Comparison of ENCODE assay signal across 1 cellular context in the genomic region with DNA sequence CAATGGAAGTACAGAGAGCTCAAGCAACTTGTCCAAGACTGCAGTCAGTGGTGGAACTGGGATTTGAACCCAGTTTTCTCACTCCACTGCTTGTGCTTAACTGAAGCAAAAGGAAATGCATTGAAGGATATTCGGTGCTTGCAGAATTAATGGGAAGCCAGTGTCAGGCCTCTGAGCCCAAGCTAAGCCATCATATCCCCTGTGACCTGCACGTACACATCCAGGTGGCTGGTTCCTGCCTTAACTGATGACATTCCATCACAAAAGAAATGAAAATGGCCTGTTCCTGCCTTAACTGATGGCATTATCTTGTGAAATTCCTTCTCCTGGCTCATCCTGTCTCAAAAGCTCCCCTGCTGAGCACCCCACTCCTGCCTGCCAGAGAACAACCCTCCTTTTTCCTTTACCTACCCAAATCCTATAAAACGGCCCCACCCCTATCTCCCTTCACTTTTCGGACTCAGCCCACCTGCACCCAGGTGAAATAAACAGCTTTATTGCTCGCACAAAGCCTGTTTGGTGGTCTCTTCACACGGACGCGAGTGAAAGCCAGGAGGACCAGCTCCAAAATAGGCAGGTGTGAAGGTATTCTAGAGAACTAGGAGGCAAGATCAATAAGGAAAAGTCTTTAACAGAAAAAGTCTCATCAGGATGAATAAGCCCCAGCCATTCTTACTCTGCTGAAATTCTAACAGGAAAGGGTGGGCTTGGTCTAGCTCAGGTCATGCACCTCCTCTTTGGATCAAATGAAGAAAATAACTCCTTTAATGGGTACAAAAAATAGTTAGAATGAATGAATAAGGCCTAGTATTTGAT.
TF ChIP-seq lines count a peak whose summit lies in the region.

No MANE protein-coding gene starts in this region.

TF ChIP-seq in GM23338, 12 proteins besides CTCF, POLR2A, EP300 and RAD21:
- TF ChIP-seq POLR2AphosphoS5 (IDR thresholded peaks at IDR 0.05; ENCODE audit: low read depth) (0 out of 2 replicates have a peak, but pooled peaks have one; percentile 17), ZNF114 (CRISPR knock-in tag; IDR thresholded peaks at IDR 0.05) (peak; percentile 17; the same call in 1 of the 2 replicates), CREB1 (CRISPR knock-in tag; IDR thresholded peaks at IDR 0.05; ENCODE audit: low read depth) (0 out of 2 replicates have a peak, but pooled peaks have one; percentile 27), NANOG (IDR thresholded peaks at IDR 0.05; ENCODE audit: borderline replicate concordance) (peak; percentile 98)
- TF ChIP-seq, protein P1, sequence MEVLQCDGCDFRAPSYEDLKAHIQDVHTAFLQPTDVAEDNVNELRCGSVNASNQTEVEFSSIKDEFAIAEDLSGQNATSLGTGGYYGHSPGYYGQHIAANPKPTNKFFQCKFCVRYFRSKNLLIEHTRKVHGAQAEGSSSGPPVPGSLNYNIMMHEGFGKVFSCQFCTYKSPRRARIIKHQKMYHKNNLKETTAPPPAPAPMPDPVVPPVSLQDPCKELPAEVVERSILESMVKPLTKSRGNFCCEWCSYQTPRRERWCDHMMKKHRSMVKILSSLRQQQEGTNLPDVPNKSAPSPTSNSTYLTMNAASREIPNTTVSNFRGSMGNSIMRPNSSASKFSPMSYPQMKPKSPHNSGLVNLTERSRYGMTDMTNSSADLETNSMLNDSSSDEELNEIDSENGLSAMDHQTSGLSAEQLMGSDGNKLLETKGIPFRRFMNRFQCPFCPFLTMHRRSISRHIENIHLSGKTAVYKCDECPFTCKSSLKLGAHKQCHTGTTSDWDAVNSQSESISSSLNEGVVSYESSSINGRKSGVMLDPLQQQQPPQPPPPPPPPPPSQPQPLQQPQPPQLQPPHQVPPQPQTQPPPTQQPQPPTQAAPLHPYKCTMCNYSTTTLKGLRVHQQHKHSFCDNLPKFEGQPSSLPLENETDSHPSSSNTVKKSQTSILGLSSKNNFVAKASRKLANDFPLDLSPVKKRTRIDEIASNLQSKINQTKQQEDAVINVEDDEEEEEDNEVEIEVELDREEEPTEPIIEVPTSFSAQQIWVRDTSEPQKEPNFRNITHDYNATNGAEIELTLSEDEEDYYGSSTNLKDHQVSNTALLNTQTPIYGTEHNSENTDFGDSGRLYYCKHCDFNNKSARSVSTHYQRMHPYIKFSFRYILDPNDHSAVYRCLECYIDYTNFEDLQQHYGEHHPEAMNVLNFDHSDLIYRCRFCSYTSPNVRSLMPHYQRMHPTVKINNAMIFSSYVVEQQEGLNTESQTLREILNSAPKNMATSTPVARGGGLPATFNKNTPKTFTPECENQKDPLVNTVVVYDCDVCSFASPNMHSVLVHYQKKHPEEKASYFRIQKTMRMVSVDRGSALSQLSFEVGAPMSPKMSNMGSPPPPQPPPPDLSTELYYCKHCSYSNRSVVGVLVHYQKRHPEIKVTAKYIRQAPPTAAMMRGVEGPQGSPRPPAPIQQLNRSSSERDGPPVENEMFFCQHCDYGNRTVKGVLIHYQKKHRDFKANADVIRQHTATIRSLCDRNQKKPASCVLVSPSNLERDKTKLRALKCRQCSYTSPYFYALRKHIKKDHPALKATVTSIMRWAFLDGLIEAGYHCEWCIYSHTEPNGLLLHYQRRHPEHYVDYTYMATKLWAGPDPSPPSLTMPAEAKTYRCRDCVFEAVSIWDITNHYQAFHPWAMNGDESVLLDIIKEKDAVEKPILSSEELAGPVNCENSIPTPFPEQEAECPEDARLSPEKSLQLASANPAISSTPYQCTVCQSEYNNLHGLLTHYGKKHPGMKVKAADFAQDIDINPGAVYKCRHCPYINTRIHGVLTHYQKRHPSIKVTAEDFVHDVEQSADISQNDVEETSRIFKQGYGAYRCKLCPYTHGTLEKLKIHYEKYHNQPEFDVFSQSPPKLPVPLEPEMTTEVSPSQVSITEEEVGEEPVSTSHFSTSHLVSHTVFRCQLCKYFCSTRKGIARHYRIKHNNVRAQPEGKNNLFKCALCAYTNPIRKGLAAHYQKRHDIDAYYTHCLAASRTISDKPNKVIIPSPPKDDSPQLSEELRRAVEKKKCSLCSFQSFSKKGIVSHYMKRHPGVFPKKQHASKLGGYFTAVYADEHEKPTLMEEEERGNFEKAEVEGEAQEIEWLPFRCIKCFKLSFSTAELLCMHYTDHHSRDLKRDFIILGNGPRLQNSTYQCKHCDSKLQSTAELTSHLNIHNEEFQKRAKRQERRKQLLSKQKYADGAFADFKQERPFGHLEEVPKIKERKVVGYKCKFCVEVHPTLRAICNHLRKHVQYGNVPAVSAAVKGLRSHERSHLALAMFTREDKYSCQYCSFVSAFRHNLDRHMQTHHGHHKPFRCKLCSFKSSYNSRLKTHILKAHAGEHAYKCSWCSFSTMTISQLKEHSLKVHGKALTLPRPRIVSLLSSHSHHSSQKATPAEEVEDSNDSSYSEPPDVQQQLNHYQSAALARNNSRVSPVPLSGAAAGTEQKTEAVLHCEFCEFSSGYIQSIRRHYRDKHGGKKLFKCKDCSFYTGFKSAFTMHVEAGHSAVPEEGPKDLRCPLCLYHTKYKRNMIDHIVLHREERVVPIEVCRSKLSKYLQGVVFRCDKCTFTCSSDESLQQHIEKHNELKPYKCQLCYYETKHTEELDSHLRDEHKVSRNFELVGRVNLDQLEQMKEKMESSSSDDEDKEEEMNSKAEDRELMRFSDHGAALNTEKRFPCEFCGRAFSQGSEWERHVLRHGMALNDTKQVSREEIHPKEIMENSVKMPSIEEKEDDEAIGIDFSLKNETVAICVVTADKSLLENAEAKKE (CRISPR knock-in tag; IDR thresholded peaks at IDR 0.05): peak; percentile 14; the same call in 1 of the 2 replicates
- TF ChIP-seq, protein P2, sequence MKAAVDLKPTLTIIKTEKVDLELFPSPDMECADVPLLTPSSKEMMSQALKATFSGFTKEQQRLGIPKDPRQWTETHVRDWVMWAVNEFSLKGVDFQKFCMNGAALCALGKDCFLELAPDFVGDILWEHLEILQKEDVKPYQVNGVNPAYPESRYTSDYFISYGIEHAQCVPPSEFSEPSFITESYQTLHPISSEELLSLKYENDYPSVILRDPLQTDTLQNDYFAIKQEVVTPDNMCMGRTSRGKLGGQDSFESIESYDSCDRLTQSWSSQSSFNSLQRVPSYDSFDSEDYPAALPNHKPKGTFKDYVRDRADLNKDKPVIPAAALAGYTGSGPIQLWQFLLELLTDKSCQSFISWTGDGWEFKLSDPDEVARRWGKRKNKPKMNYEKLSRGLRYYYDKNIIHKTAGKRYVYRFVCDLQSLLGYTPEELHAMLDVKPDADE (IDR thresholded peaks at IDR 0.05): peak; percentile 75; the same call in 1 of the 2 replicates
TF ChIP-seq in GM23338: peak in this region for 6; not testable (repeated sequence) for 6.
